ENCODE assay signal across 12 cellular contexts in genomic region chr7:143258830-143259229, GRCh38. TPM values are rescaled to one million over a fixed set of nuclear protein-coding genes. Genes with fewer than 3 reads are reported as not detected.
DNase-seq lines count a peak whose midpoint lies in the region; ATAC-seq and TF ChIP-seq lines count a peak whose summit lies in the region.
"Had no signal": no experiment of that assay in that cellular context is flagged by ENCODE, and none has a peak within 500 bp of the region (broad histone marks: within the 10 kb centered on the region; RNA-seq: fewer than 3 reads in every experiment).

No MANE protein-coding gene starts in this region.

- H3K9me3 ChIP-seq in adipocyte (ENCODE audit: control insufficient read depth, low read length) (no peaks in the 10 kb centered on the region), thoracic aorta (no peaks in the 10 kb centered on the region)
- H3K9me3 ChIP-seq: BE2C had no signal

- peak; percentile 52 for DNase-seq in activated naive CD4-positive, alpha-beta T cell treated with anti-CD3 and anti-CD28 coated beads, Interleukin-2, amount 10 ng/mL, durations not matched to agents 7 days and 5 days
- no peak for DNase-seq in activated naive CD4-positive, alpha-beta T cell (lab: John Stamatoyannopoulos, UW)
- DNase-seq in adipocyte (ENCODE audit: low read depth), result peak; percentile 50
- no peak for DNase-seq in thoracic aorta (ENCODE audit: low spot score)
- DNase-seq in stimulated activated CD4-positive, alpha-beta T cell treated with anti-CD3 and anti-CD28 coated beads, Interleukin-4, amount 100 ng/mL, for 24 hours, result no peak
- no peak for DNase-seq in activated effector memory CD4-positive, alpha-beta T cell treated with anti-CD3 and anti-CD28 coated beads, Interleukin-2, amount 50 U/mL, for 16 hours
- DNase-seq in HK-2 (ENCODE audit: unreplicated experiment), result no peak
- DNase-seq: BE2C had no signal

- peak overlapping the region; percentile 89 for H3K27ac Mint-ChIP-seq in activated naive CD4-positive, alpha-beta T cell treated with anti-CD3 and anti-CD28 coated beads, Interleukin-2, amount 10 ng/mL, durations not matched to agents 7 days and 5 days
- H3K27ac Mint-ChIP-seq: dendritic cell treated with granulocyte-macrophage colony-stimulating factor and Interleukin-4, amounts not matched to agents 40 ng/mL and 50 ng/mL, for 4 days had no signal

- ATAC-seq in HG03103 (IDR thresholded peaks at IDR 0.05; ENCODE audit: low read depth, unreplicated experiment), result peak; percentile 38
- no peak for ATAC-seq in thoracic aorta (ENCODE audit: insufficient number of reproducible peaks, low FRiP score, low read depth)

- H3K27me3 ChIP-seq in adipocyte (replicated peaks; ENCODE audit: control insufficient read depth, insufficient read depth, low read length) (no peaks in the 10 kb centered on the region), thoracic aorta (replicated peaks; ENCODE audit: insufficient read depth) (no peaks in the 10 kb centered on the region)
- H3K27me3 ChIP-seq: BE2C had no signal

- H3K4me1 Mint-ChIP-seq in activated naive CD4-positive, alpha-beta T cell treated with anti-CD3 and anti-CD28 coated beads, Interleukin-2, amount 10 ng/mL, durations not matched to agents 7 days and 5 days, result peaks cover 77% of the 10 kb centered on the region

- CTCF ChIA-PET in activated naive CD4-positive, alpha-beta T cell treated with anti-CD3 and anti-CD28 coated beads, Interleukin-2, amount 10 ng/mL, durations not matched to agents 7 days and 5 days (lab: Charles Lee), result interaction anchor here (0.7 to 7.0 kb wide), 4 partner anchors 9 to 69 kb away, joined by 3 to 54 read pairs (median 4); no protein-coding TSS in a partner anchor

- H3K27me3 Mint-ChIP-seq in activated naive CD4-positive, alpha-beta T cell treated with anti-CD3 and anti-CD28 coated beads, Interleukin-2, amount 10 ng/mL, durations not matched to agents 7 days and 5 days, result no peaks in the 10 kb centered on the region
- H3K27me3 Mint-ChIP-seq: dendritic cell treated with granulocyte-macrophage colony-stimulating factor and Interleukin-4, amounts not matched to agents 40 ng/mL and 50 ng/mL, for 4 days had no signal

- H3K9ac ChIP-seq in adipocyte (ENCODE audit: low read length), result no peak overlapping the region

- peaks cover 12% of the 10 kb centered on the region for H3K9me3 Mint-ChIP-seq in activated naive CD4-positive, alpha-beta T cell treated with anti-CD3 and anti-CD28 coated beads, Interleukin-2, amount 10 ng/mL, durations not matched to agents 7 days and 5 days

- H3K27ac ChIP-seq in thoracic aorta, result no peak overlapping the region

- H3K4me1 ChIP-seq in adipocyte (ENCODE audit: control insufficient read depth, insufficient read depth, low read length) (peaks cover 4% of the 10 kb centered on the region), thoracic aorta (ENCODE audit: control insufficient read depth in 1 of 2, low read depth in 2 of 2) (peaks cover 0 to 8% of the 10 kb centered on the region in 2 donors)
- H3K4me1 ChIP-seq: BE2C had no signal

- no peak for TF ChIP-seq CTCF in thoracic aorta (IDR thresholded peaks at IDR 0.05)

- no peaks in the 10 kb centered on the region for H3K36me3 ChIP-seq in adipocyte (ENCODE audit: control insufficient read depth, insufficient read depth, low read length, severe bottlenecking)
- H3K36me3 ChIP-seq in thoracic aorta, result no peaks in the 10 kb centered on the region
- H3K36me3 ChIP-seq: BE2C had no signal

- H3K4me3 Mint-ChIP-seq in activated naive CD4-positive, alpha-beta T cell treated with anti-CD3 and anti-CD28 coated beads, Interleukin-2, amount 10 ng/mL, durations not matched to agents 7 days and 5 days, result peak overlapping the region; percentile 45
- H3K4me3 Mint-ChIP-seq: dendritic cell treated with granulocyte-macrophage colony-stimulating factor and Interleukin-4, amounts not matched to agents 40 ng/mL and 50 ng/mL, for 4 days; neural crest cell had no signal

- H3K36me3 Mint-ChIP-seq in activated naive CD4-positive, alpha-beta T cell treated with anti-CD3 and anti-CD28 coated beads, Interleukin-2, amount 10 ng/mL, durations not matched to agents 7 days and 5 days, result peaks cover 23% of the 10 kb centered on the region

- H3K4me3 ChIP-seq in adipocyte (ENCODE audit: low read length) (no peak overlapping the region), thoracic aorta (peak overlapping the region; percentile 4)

RNA-seq across cellular contexts. Expression of gene GSTK1, which starts 4.4 kb away (rescaled TPM):
- 100 to 1,000 TPM; 106 to 148 TPM for total RNA-seq in thoracic aorta

RNA-seq across cellular contexts. Expression of gene TMEM139, which starts 25.9 kb away (rescaled TPM):
- total RNA-seq in thoracic aorta, result 1 to 10 TPM in 1 of 2 donors, not detected in 1; 3.2 TPM
- total RNA-seq: SK-MEL-5 had no signal

RNA-seq across cellular contexts. Expression of gene CASP2, which starts 29.3 kb away (rescaled TPM):
- total RNA-seq in thoracic aorta, result 10 to 100 TPM; 12.3 to 13.4 TPM

RNA-seq across cellular contexts. Expression of gene TAS2R40, which starts 37.0 kb away (rescaled TPM):
- total RNA-seq in thoracic aorta, result not detected
- total RNA-seq: neural crest cell, SK-MEL-5 had no signal

RNA-seq across cellular contexts. Expression of gene CLCN1, which starts 57.1 kb away (rescaled TPM):
- total RNA-seq in thoracic aorta, result under 1 TPM in 1 of 2 donors, not detected in 1; 0.68 TPM
- total RNA-seq: neural crest cell, SK-MEL-5 had no signal

Comparison
In these comparisons a context has a peak if more than half of its experiments do, and no peak if none do; other contexts are left out.
1. DNase-seq: peak in activated naive CD4-positive, alpha-beta T cell treated with anti-CD3 and anti-CD28 coated beads, Interleukin-2, amount 10 ng/mL, durations not matched to agents 7 days and 5 days (single experiment) and adipocyte (single experiment); none in activated naive CD4-positive, alpha-beta T cell (0 of 4), thoracic aorta (single experiment), stimulated activated CD4-positive, alpha-beta T cell treated with anti-CD3 and anti-CD28 coated beads, Interleukin-4, amount 100 ng/mL, for 24 hours (single experiment), activated effector memory CD4-positive, alpha-beta T cell treated with anti-CD3 and anti-CD28 coated beads, Interleukin-2, amount 50 U/mL, for 16 hours (single experiment) and HK-2 (single experiment).